ENCODE assay signal across 16 cellular contexts in the genomic region with DNA sequence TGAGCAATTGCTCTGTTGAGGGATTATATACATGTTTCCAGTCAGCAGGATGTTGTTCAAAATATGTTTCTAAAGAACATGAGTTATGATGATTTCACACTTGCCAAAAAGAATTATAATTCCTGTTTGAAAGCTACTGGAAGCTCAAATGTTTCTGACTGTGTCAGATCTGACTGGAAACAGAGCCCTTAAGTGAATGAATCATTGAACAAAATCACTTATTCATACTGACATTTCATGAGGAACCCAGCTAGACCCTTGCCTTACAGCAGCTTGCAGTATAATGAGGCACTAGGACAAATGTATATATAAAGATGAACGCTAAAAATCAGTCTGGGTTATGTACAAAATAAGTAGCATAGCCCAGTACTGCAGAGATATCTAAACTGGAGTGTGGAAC. TPM values are rescaled to one million over a fixed set of nuclear protein-coding genes. Genes with fewer than 3 reads are reported as not detected.
DNase-seq lines count a peak whose midpoint lies in the region; ATAC-seq and TF ChIP-seq lines count a peak whose summit lies in the region.
"Had no signal": no experiment of that assay in that cellular context is flagged by ENCODE, and none has a peak within 500 bp of the region (broad histone marks: within the 10 kb centered on the region; RNA-seq: fewer than 3 reads in every experiment).

No MANE protein-coding gene starts in this region.

- H3K36me3 ChIP-seq in mesenchymal stem cell (ENCODE audit: control insufficient read depth in 1 of 2, insufficient read depth in 2 of 2, low read depth in 1 of 2, low read length in 2 of 2): no peaks in the 10 kb centered on the region

- H3K4me3 Mint-ChIP-seq in chondrocyte (ENCODE audit: unreplicated experiment): no peak overlapping the region
- no peak overlapping the region for H3K4me3 Mint-ChIP-seq in CD4-positive, alpha-beta T cell
- H3K4me3 Mint-ChIP-seq: CD14-positive monocyte had no signal

- H3K23ac ChIP-seq in mesenchymal stem cell (ENCODE audit: low read length in 2 of 2): no peak overlapping the region

- no peak overlapping the region for H3K14ac ChIP-seq in mesenchymal stem cell (ENCODE audit: low read length in 2 of 2)

- DNase-seq in DMS114 treated with DMSO at 0.1 percent for 48 hours (lab: John Stamatoyannopoulos, UW; ENCODE audit: unreplicated experiment) (peak; percentile 9), RKO (ENCODE audit: low spot score) (peak; percentile 30), chondrocyte (ENCODE audit: low spot score) (no peak), mesenchymal stem cell (peak; percentile 72), amygdala (lab: John Stamatoyannopoulos, UW) (no peak), NCI-H2107 treated with DMSO at 0.1 percent for 48 hours (lab: John Stamatoyannopoulos, UW; ENCODE audit: unreplicated experiment) (no peak)
- DNase-seq in activated CD4-positive, CD25-positive, alpha-beta regulatory T cell (lab: John Stamatoyannopoulos, UW): no peak
- DNase-seq in CD4-positive, alpha-beta T cell: no peak
- DNase-seq: Caco-2, KG1, NCI-H1092, NCI-H1694 treated with DMSO at 0.1 percent for 48 hours, NCI-H446 treated with DMSO at 0.1 percent for 48 hours, NCI-H82, SIG-M5 had no signal

- H2AK5ac ChIP-seq in mesenchymal stem cell (ENCODE audit: low read length, severe bottlenecking): no peak overlapping the region

- H3K18ac ChIP-seq in mesenchymal stem cell (ENCODE audit: low read depth in 1 of 2, low read length in 2 of 2): no peak overlapping the region

- intact Hi-C loops in CD4-positive, alpha-beta T cell (cut with DNase I, micrococcal nuclease): no loop called here

- H3K4me2 ChIP-seq in mesenchymal stem cell (ENCODE audit: low read length, poor library complexity, severe bottlenecking): no peak overlapping the region

- no peaks in the 10 kb centered on the region for H3K9me3 ChIP-seq in mesenchymal stem cell (ENCODE audit: control insufficient read depth, low read length)
- H3K9me3 ChIP-seq in CD4-positive, alpha-beta T cell (ENCODE audit: control insufficient read depth, low read length): no peaks in the 10 kb centered on the region
- H3K9me3 ChIP-seq: Caco-2 had no signal

- no peak overlapping the region for H4K8ac ChIP-seq in mesenchymal stem cell (ENCODE audit: low read length)

- H3K27me3 ChIP-seq in mesenchymal stem cell (ENCODE audit: control insufficient read depth in 1 of 2, insufficient read depth in 1 of 2, low read length in 2 of 2): no peaks in the 10 kb centered on the region
- H3K27me3 ChIP-seq in CD4-positive, alpha-beta T cell (ENCODE audit: control insufficient read depth, insufficient read depth, low read length): no peaks in the 10 kb centered on the region

- no peak for ATAC-seq in CD4-positive, alpha-beta T cell (ENCODE audit: poor library complexity)

- CTCF ChIA-PET in CD4-positive, alpha-beta T cell (lab: Charles Lee): no interaction called here

- H3K79me1 ChIP-seq in mesenchymal stem cell (replicated peaks; ENCODE audit: low read length, poor library complexity, severe bottlenecking): no peaks in the 10 kb centered on the region

- no peak overlapping the region for H2BK12ac ChIP-seq in mesenchymal stem cell (ENCODE audit: low read length in 2 of 2)

- no peak overlapping the region for H2BK120ac ChIP-seq in mesenchymal stem cell (ENCODE audit: low read depth, low read length)

- H3K4me3 ChIP-seq in mesenchymal stem cell (ENCODE audit: insufficient read depth in 1 of 2, low read depth in 1 of 2, low read length in 2 of 2): no peak overlapping the region

- H2BK5ac ChIP-seq in mesenchymal stem cell (ENCODE audit: low read depth, low read length, poor library complexity, severe bottlenecking): no peak overlapping the region

- TF ChIP-seq CTCF in chondrocyte (IDR thresholded peaks at IDR 0.05): no peak
- no peak for TF ChIP-seq CTCF in CD4-positive, alpha-beta T cell (IDR thresholded peaks at IDR 0.05)

- peaks cover 35% of the 10 kb centered on the region for H3K4me1 Mint-ChIP-seq in chondrocyte (ENCODE audit: low read depth)
- H3K4me1 Mint-ChIP-seq in CD4-positive, alpha-beta T cell (ENCODE audit: low read depth): no peaks in the 10 kb centered on the region
- H3K4me1 Mint-ChIP-seq: CD14-positive monocyte had no signal

- H3K4ac ChIP-seq in mesenchymal stem cell (ENCODE audit: low read depth in 1 of 2, low read length in 2 of 2): no peak overlapping the region

- no peak overlapping the region for H2AFZ ChIP-seq in mesenchymal stem cell (ENCODE audit: low read depth, low read length)

- 33% methylated on average over 1 of the region's 1 CpG for WGBS in mesenchymal stem cell

- H3K27ac ChIP-seq in mesenchymal stem cell (ENCODE audit: low read length, poor library complexity, severe bottlenecking): no peak overlapping the region
- no peak overlapping the region for H3K27ac ChIP-seq in CD4-positive, alpha-beta T cell (ENCODE audit: low read depth, low read length)

- H3K27ac Mint-ChIP-seq in chondrocyte (ENCODE audit: unreplicated experiment): peak overlapping the region; percentile 3
- no peak overlapping the region for H3K27ac Mint-ChIP-seq in CD4-positive, alpha-beta T cell
- H3K27ac Mint-ChIP-seq: CD14-positive monocyte had no signal

- no peaks in the 10 kb centered on the region for H3K36me3 Mint-ChIP-seq in chondrocyte (ENCODE audit: low read depth)
- no peaks in the 10 kb centered on the region for H3K36me3 Mint-ChIP-seq in CD4-positive, alpha-beta T cell (ENCODE audit: low read depth)
- H3K36me3 Mint-ChIP-seq: CD14-positive monocyte had no signal

- no peak overlapping the region for H2BK15ac ChIP-seq in mesenchymal stem cell (ENCODE audit: low read depth, poor library complexity, severe bottlenecking)

- no peaks in the 10 kb centered on the region for H3K27me3 Mint-ChIP-seq in chondrocyte (ENCODE audit: low read depth)
- H3K27me3 Mint-ChIP-seq in CD4-positive, alpha-beta T cell: peaks cover 5% of the 10 kb centered on the region

- no peaks in the 10 kb centered on the region for H3K9me3 Mint-ChIP-seq in chondrocyte (ENCODE audit: low read depth)
- H3K9me3 Mint-ChIP-seq in CD4-positive, alpha-beta T cell: no peaks in the 10 kb centered on the region

- no peaks in the 10 kb centered on the region for H3K4me1 ChIP-seq in mesenchymal stem cell (ENCODE audit: control insufficient read depth, insufficient read depth, low read depth, low read length)
- H3K4me1 ChIP-seq: Caco-2 had no signal

- POLR2A ChIA-PET in CD4-positive, alpha-beta T cell (lab: Charles Lee): no interaction called here

- no peak overlapping the region for H4K91ac ChIP-seq in mesenchymal stem cell (ENCODE audit: low read length)

- no peak overlapping the region for H3K9ac ChIP-seq in mesenchymal stem cell (ENCODE audit: low read length)

RNA-seq across cellular contexts. Expression of gene ITGAV, which starts 35.4 kb away (rescaled TPM):
- total RNA-seq in chondrocyte: 289 to 452 TPM (median 442 TPM) in 3 replicates
- polyA plus RNA-seq in mesenchymal stem cell (2013, experiment 1 of 2): 126 TPM
- 117 TPM for polyA plus RNA-seq in mesenchymal stem cell (2013, experiment 2 of 2)
- 1 to 10 TPM; 2.9 to 3.7 TPM for total RNA-seq in CD4-positive, alpha-beta T cell

Comparison
In these comparisons a context has a peak if more than half of its experiments do, and no peak if none do; other contexts are left out.
1. DNase-seq: peak in DMS114 treated with DMSO at 0.1 percent for 48 hours (single experiment), RKO (single experiment) and mesenchymal stem cell (single experiment); none in chondrocyte (single experiment), activated CD4-positive, CD25-positive, alpha-beta regulatory T cell (0 of 4), amygdala (0 of 56), CD4-positive, alpha-beta T cell (0 of 10) and NCI-H2107 treated with DMSO at 0.1 percent for 48 hours (single experiment).
2. RNA of gene ITGAV, which starts 35.4 kb away (total RNA-seq): 289 to 452 TPM in chondrocyte; 2.9 to 3.7 TPM in CD4-positive, alpha-beta T cell; every median in the first group is over 10 times any median in the second.